Comparison of ENCODE assay signal across 9 cellular contexts in the genomic region with DNA sequence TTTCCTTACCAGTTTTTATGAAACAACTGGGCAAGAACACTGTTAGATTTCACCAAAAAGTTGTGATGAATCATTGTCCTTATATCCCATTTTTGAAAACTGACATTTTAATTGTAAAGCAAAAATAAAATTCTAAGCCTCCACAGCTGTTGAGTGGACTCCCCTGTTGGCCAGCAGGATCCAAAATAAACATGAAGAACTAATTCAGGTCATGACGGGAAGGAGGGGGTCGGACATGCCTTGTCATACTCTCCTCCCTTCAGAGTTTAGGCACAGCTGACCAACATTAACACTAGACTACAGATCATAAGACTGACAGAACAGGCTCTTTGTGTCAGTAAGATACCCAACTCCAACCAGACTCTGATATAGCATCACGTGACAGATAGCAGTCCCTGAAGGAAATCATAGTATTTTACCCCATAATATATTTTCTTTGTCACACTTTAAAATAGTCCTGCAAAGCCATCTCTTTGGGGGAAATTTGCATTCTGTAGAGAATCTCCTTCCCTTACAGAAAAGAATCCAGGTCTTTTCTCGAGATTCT. TPM values are rescaled to one million over a fixed set of nuclear protein-coding genes. Genes with fewer than 3 reads are reported as not detected.
A peak's percentile ranks its signal among the peaks of the same experiment; 100 is the strongest.
DNase-seq lines count a peak whose midpoint lies in the region; ATAC-seq, FAIRE-seq and TF ChIP-seq lines count a peak whose summit lies in the region.
"Not testable (repeated sequence)": the region's sequence is repeated elsewhere in the genome, so short reads cannot be mapped to it uniquely, and the experiment has no call there.
"Had no signal": no experiment of that assay in that cellular context is flagged by ENCODE, and none has a peak within 500 bp of the region (broad histone marks: within the 10 kb centered on the region; RNA-seq: fewer than 3 reads in every experiment).

No MANE protein-coding gene starts in this region.

- H3K9me3 Mint-ChIP-seq in CD4-positive, CD25-positive, alpha-beta regulatory T cell; GM23338; neural crest cell; type B pancreatic cell: not testable (repeated sequence)

- H3K9me3 ChIP-seq in CD4-positive, CD25-positive, alpha-beta regulatory T cell (ENCODE audit: control insufficient read depth in 2 of 2, low read length in 2 of 2); T-helper 17 cell (ENCODE audit: control insufficient read depth, low read length, poor library complexity, severe bottlenecking); K562 (replicated peaks; ENCODE audit: control insufficient read depth, insufficient read depth, low read depth, low read length): not testable (repeated sequence)

- not testable (repeated sequence) for H3K27ac ChIP-seq in CD4-positive, CD25-positive, alpha-beta regulatory T cell (ENCODE audit: insufficient read depth, low read length, poor library complexity, severe bottlenecking); GM23338 (ENCODE audit: low read depth); K562 (ENCODE audit: extremely low read depth, low read depth, low read length)

- ATAC-seq in CD4-positive, CD25-positive, alpha-beta regulatory T cell (ENCODE audit: low read depth in 2 of 2); GM23338; T-helper 17 cell; K562: not testable (repeated sequence)

- not testable (repeated sequence) for H3K4me2 ChIP-seq in GM23338; K562 (ENCODE audit: insufficient read depth, low read length)

- not testable (repeated sequence) for H3K27me3 ChIP-seq in CD4-positive, CD25-positive, alpha-beta regulatory T cell (ENCODE audit: control insufficient read depth, insufficient read depth, low read length); GM23338 (ENCODE audit: insufficient read depth); K562 (ENCODE audit: control insufficient read depth in 2 of 2, insufficient read depth in 2 of 2, low read length in 2 of 2)

- H3K79me2 ChIP-seq in GM23338 (replicated peaks; ENCODE audit: insufficient read depth) (peaks cover 15% of the 10 kb centered on the region), K562 (ENCODE audit: control insufficient read depth, insufficient read depth, low read length) (peaks cover 22% of the 10 kb centered on the region)

- H3K4me3 ChIP-seq in CD4-positive, CD25-positive, alpha-beta regulatory T cell (ENCODE audit: low read depth, low read length); GM23338; K562: not testable (repeated sequence)

- POLR2A ChIA-PET in K562 (lab: Yijun Ruan, JAX), result not testable (repeated sequence)

- not testable (repeated sequence) for TF ChIP-seq CTCF in GM23338 (conservative IDR thresholded peaks at IDR 0.05; ENCODE audit: low read depth in 2 of 2); K562 (IDR thresholded peaks at IDR 0.05 in 2 of 3, conservative IDR thresholded peaks at IDR 0.05 in 1 of 3; ENCODE audit: insufficient read depth in 2 of 3, low read depth in 1 of 3, low read length in 3 of 3); neural crest cell (conservative IDR thresholded peaks at IDR 0.05); type B pancreatic cell (conservative IDR thresholded peaks at IDR 0.05)

- WGBS in K562 (ENCODE audit: insufficient coverage, low coverage, missing lambda C conversion rate), result 11% methylated on average over 4 of the region's 4 CpGs

- not testable (repeated sequence) for H3K27me3 Mint-ChIP-seq in CD4-positive, CD25-positive, alpha-beta regulatory T cell; T-helper 17 cell
- peaks cover 14% of the 10 kb centered on the region for H3K27me3 Mint-ChIP-seq in GM23338 (ENCODE audit: insufficient read depth, low read depth, poor library complexity)
- H3K27me3 Mint-ChIP-seq in neural crest cell (ENCODE audit: low read depth), result peaks cover 20% of the 10 kb centered on the region
- peaks cover 13% of the 10 kb centered on the region for H3K27me3 Mint-ChIP-seq in type B pancreatic cell

- not testable (repeated sequence) for H3K9me1 ChIP-seq in K562 (ENCODE audit: control insufficient read depth, insufficient read depth, low read length)

- H3K9me2 ChIP-seq in GM23338 (ENCODE audit: insufficient read depth), result not testable (repeated sequence)

- H3K36me3 ChIP-seq in CD4-positive, CD25-positive, alpha-beta regulatory T cell (ENCODE audit: control insufficient read depth, insufficient read depth, low read length); GM23338 (ENCODE audit: insufficient read depth); K562 (ENCODE audit: control insufficient read depth, insufficient read depth, low read length): not testable (repeated sequence)

- BruUV-seq in K562 (replicated peaks; lab: Mats Ljungman, UMichigan), result not testable (repeated sequence)

- peak overlapping the region in 2 of 3 donors; percentile 16 to 48 for H3K27ac Mint-ChIP-seq in CD4-positive, CD25-positive, alpha-beta regulatory T cell
- H3K27ac Mint-ChIP-seq in GM23338; T-helper 17 cell; neural crest cell (ENCODE audit: unreplicated experiment); type B pancreatic cell: not testable (repeated sequence)

- not testable (repeated sequence) for TF ChIP-seq RAD21 in K562 (CRISPR knock-in tag; conservative IDR thresholded peaks at IDR 0.05 in 1 of 2, IDR thresholded peaks at IDR 0.05 in 1 of 2)

- H3K4me3 Mint-ChIP-seq in CD4-positive, CD25-positive, alpha-beta regulatory T cell, result peak overlapping the region in 1 of 4 donors; percentile 99
- H3K4me3 Mint-ChIP-seq in GM23338, result 0 out of 3 replicates have a peak overlapping the region, but pooled peaks have one; percentile 32
- peak overlapping the region; percentile 33 for H3K4me3 Mint-ChIP-seq in T-helper 17 cell
- H3K4me3 Mint-ChIP-seq in neural crest cell, result peak overlapping the region; percentile 25
- H3K4me3 Mint-ChIP-seq in type B pancreatic cell, result peak overlapping the region; percentile 47

- not testable (repeated sequence) for H4K20me1 ChIP-seq in GM23338 (replicated peaks; ENCODE audit: insufficient read depth); K562 (replicated peaks; ENCODE audit: control insufficient read depth, insufficient read depth, low read length)

- H3K4me1 Mint-ChIP-seq in CD4-positive, CD25-positive, alpha-beta regulatory T cell, result peaks cover 9 to 29% (median 16%) of the 10 kb centered on the region in 4 donors
- H3K4me1 Mint-ChIP-seq in GM23338; type B pancreatic cell (ENCODE audit: unreplicated experiment): not testable (repeated sequence)
- H3K4me1 Mint-ChIP-seq in T-helper 17 cell, result peaks cover 14% of the 10 kb centered on the region
- H3K4me1 Mint-ChIP-seq in neural crest cell, result peaks cover 14% of the 10 kb centered on the region

- H3F3A ChIP-seq in GM23338 (replicated peaks; ENCODE audit: low read depth), result not testable (repeated sequence)

- DNase-seq in CD4-positive, CD25-positive, alpha-beta regulatory T cell; GM23338 (ENCODE audit: low spot score); T-helper 17 cell; K562 (ENCODE audit: extremely low read depth in 1 of 4, low spot score in 3 of 4); neural crest cell (ENCODE audit: low read depth, low spot score); type B pancreatic cell (ENCODE audit: extremely low spot score, unreplicated experiment): not testable (repeated sequence)
- DNase-seq in myocyte (ENCODE audit: low read depth), result peak; percentile 77

- not testable (repeated sequence) for H2AFZ ChIP-seq in GM23338; K562 (ENCODE audit: low read depth, low read length)

- H3K4me1 ChIP-seq in CD4-positive, CD25-positive, alpha-beta regulatory T cell (ENCODE audit: control insufficient read depth, insufficient read depth, low read length, poor library complexity, severe bottlenecking), result peaks cover 15% of the 10 kb centered on the region
- not testable (repeated sequence) for H3K4me1 ChIP-seq in GM23338 (ENCODE audit: insufficient read depth)
- H3K4me1 ChIP-seq in K562 (replicated peaks in 1 of 2; ENCODE audit: control insufficient read depth in 2 of 2, insufficient read depth in 2 of 2, low read length in 2 of 2), result peaks cover 0 to 14% of the 10 kb centered on the region in 2 experiments; a peak in 3 of 5 replicates

- intact Hi-C loops in K562 (cut with micrococcal nuclease), result not testable (repeated sequence)

- not testable (repeated sequence) for TF ChIP-seq POLR2A in K562 (conservative IDR thresholded peaks at IDR 0.05)

- not testable (repeated sequence) for FAIRE-seq in K562 (lab: Jason Lieb, UNC)

- not testable (repeated sequence) for TF ChIP-seq EP300 in K562 (IDR thresholded peaks at IDR 0.05; ENCODE audit: low read length)

- H3K9ac ChIP-seq in K562 (ENCODE audit: insufficient read depth in 1 of 2, low read depth in 2 of 2, low read length in 2 of 2), result not testable (repeated sequence)

- in situ Hi-C loops in K562 (cut with MboI), result not testable (repeated sequence)

- not testable (repeated sequence) for H3K36me3 Mint-ChIP-seq in CD4-positive, CD25-positive, alpha-beta regulatory T cell; GM23338 (ENCODE audit: low read depth); T-helper 17 cell (ENCODE audit: low read depth); neural crest cell (ENCODE audit: low read depth); type B pancreatic cell

- CTCF ChIA-PET in K562 (lab: Yijun Ruan, JAX; ENCODE audit: low intra/inter-chr PET ratio), result interaction anchor here (0.7 kb wide), 1 partner anchor 853 kb away, joined by 4 read pairs; no protein-coding TSS in a partner anchor

RNA-seq across cellular contexts. Expression of a gene that starts 20.9 kb away (rescaled TPM):
- 27.0 TPM for total RNA-seq in CD4-positive, CD25-positive, alpha-beta regulatory T cell
- polyA plus RNA-seq in CD4-positive, CD25-positive, alpha-beta regulatory T cell, result 10 to 100 TPM; 17.8 to 27.6 (median 23.2) TPM
- 16.9 and 17.8 TPM in 2 replicates for total RNA-seq in GM23338 (2014; rRNA removed; shearing (Covaris generic))
- polyA plus RNA-seq in GM23338 (2016; fragmentation: Nextera tagmentation; extraction: Ambion mirVana) (8.5 and 9.6 TPM in 2 replicates), K562 (2011; rRNA removed) (32.3 and 34.7 TPM in 2 replicates), K562 (2014; fragmentation: Illumina TruSeq; extraction: Trizol) (13.8 and 14.7 TPM in 2 replicates), K562 (2014; fragmentation: Nextera tagmentation; extraction: Ambion mirVana) (1 to 10 TPM; 5.8 to 7.3 TPM), K562 (2014; rRNA removed) (14.8 and 18.9 TPM in 2 replicates)
- total RNA-seq in T-helper 17 cell (10 to 100 TPM; 26.1 to 26.5 TPM), K562 (2014; rRNA removed) (12.9 and 13.3 TPM in 2 replicates), K562 (2014; rRNA removed; fragmentation: Illumina TruSeq; extraction: Trizol) (19.3 and 23.4 TPM in 2 replicates), K562 (2015; rRNA removed; fragmentation: Illumina TruSeq; extraction: Trizol) (19.2 and 20.3 TPM in 2 replicates), K562 (2021) (15.0 and 21.1 TPM in 2 replicates), myocyte (21.7 and 26.5 TPM in 2 replicates), neural crest cell (21.9 and 24.6 TPM in 2 replicates), type B pancreatic cell (ENCODE audit: low replicate concordance) (28.3 and 30.9 TPM in 2 replicates)
- 15.9 and 67.2 TPM in 2 replicates for total RNA-seq in K562 (2011; cell fraction: chromatin; rRNA removed; ENCODE audit: low replicate concordance)
- total RNA-seq in K562 (2011; cell fraction: nucleolus; rRNA removed), result 11.5 and 19.3 TPM in 2 replicates
- 22.7 and 23.4 TPM in 2 replicates for total RNA-seq in K562 (2011; cell fraction: nucleoplasm; rRNA removed)
- 6.7 and 10.5 TPM in 2 replicates for polyA plus RNA-seq in K562 (2011; cell fraction: cytosol; rRNA removed)
- 52.8 and 97.8 TPM in 2 replicates for polyA plus RNA-seq in K562 (2011; cell fraction: nucleus; rRNA removed)
- polyA plus RNA-seq in K562 (2012), result 9.4 and 16.5 TPM in 2 replicates
- 27.6 and 41.2 TPM in 2 replicates for polyA minus RNA-seq in K562 (2011; rRNA and poly(A)+ RNA removed)
- 14.7 and 22.5 TPM in 2 replicates for polyA minus RNA-seq in K562 (2011; cell fraction: cytosol; rRNA and poly(A)+ RNA removed)
- 14.8 and 31.2 TPM in 2 replicates for polyA minus RNA-seq in K562 (2011; cell fraction: nucleus; rRNA and poly(A)+ RNA removed)
- 9.0 TPM for polyA plus RNA-seq in myocyte (2012)

RNA-seq across cellular contexts. Expression of a gene that starts 26.2 kb away (rescaled TPM):
- total RNA-seq in CD4-positive, CD25-positive, alpha-beta regulatory T cell, result 0.39 TPM
- polyA plus RNA-seq in CD4-positive, CD25-positive, alpha-beta regulatory T cell, result not detected
- total RNA-seq in GM23338 (2014; rRNA removed; shearing (Covaris generic)), result 1.1 and 1.2 TPM in 2 replicates
- 0.29 and 0.64 TPM in 2 replicates for polyA plus RNA-seq in GM23338 (2016; fragmentation: Nextera tagmentation; extraction: Ambion mirVana)
- under 1 TPM in 1 of 2 donors, not detected in 1; 0.50 TPM for total RNA-seq in T-helper 17 cell
- 1.0 and 2.0 TPM in 2 replicates for total RNA-seq in K562 (2011; cell fraction: chromatin; rRNA removed; ENCODE audit: low replicate concordance)
- 1.0 TPM in 1 of 2 replicates, not detected in the other for total RNA-seq in K562 (2011; cell fraction: nucleolus; rRNA removed)
- 2.2 and 3.1 TPM in 2 replicates for total RNA-seq in K562 (2011; cell fraction: nucleoplasm; rRNA removed)
- not detected in 2 replicates for total RNA-seq in K562 (2014; rRNA removed)
- total RNA-seq in K562 (2014; rRNA removed; fragmentation: Illumina TruSeq; extraction: Trizol), result 0.11 and 0.19 TPM in 2 replicates
- total RNA-seq in K562 (2015; rRNA removed; fragmentation: Illumina TruSeq; extraction: Trizol), result not detected in 2 replicates
- total RNA-seq in K562 (2021), result 0.29 TPM in 1 of 2 replicates, not detected in the other
- polyA plus RNA-seq in K562 (2011; rRNA removed), result 0.04 TPM in 2 replicates
- not detected in 2 replicates for polyA plus RNA-seq in K562 (2011; cell fraction: cytosol; rRNA removed)
- polyA plus RNA-seq in K562 (2011; cell fraction: nucleus; rRNA removed), result 0.11 and 0.13 TPM in 2 replicates
- not detected in 2 replicates for polyA plus RNA-seq in K562 (2012)
- polyA plus RNA-seq in K562 (2014; fragmentation: Illumina TruSeq; extraction: Trizol), result 0.04 TPM in 1 of 2 replicates, not detected in the other
- polyA plus RNA-seq in K562 (2014; fragmentation: Nextera tagmentation; extraction: Ambion mirVana), result under 1 TPM in 1 of 2 experiments, not detected in 1; 0.11 TPM
- not detected in 2 replicates for polyA plus RNA-seq in K562 (2014; rRNA removed)
- not detected in 2 replicates for polyA minus RNA-seq in K562 (2011; rRNA and poly(A)+ RNA removed)
- not detected in 2 replicates for polyA minus RNA-seq in K562 (2011; cell fraction: cytosol; rRNA and poly(A)+ RNA removed)
- polyA minus RNA-seq in K562 (2011; cell fraction: nucleus; rRNA and poly(A)+ RNA removed), result 1.1 TPM in 2 replicates
- 0.29 and 0.31 TPM in 2 replicates for total RNA-seq in myocyte
- not detected for polyA plus RNA-seq in myocyte (2012)
- 0.65 and 0.96 TPM in 2 replicates for total RNA-seq in neural crest cell
- total RNA-seq in type B pancreatic cell (ENCODE audit: low replicate concordance), result 0.83 and 1.1 TPM in 2 replicates
- total RNA-seq: IMR-90 had no signal
- polyA plus RNA-seq: AG04450, IMR-90 had no signal
